ENCODE assay signal across 8 cellular contexts in genomic region chr22:46007003-46007847, GRCh38. TPM values are rescaled to one million over a fixed set of nuclear protein-coding genes. Genes with fewer than 3 reads are reported as not detected.
DNase-seq lines count a peak whose midpoint lies in the region; ATAC-seq and TF ChIP-seq lines count a peak whose summit lies in the region.

No MANE protein-coding gene starts in this region.

- H2BK15ac ChIP-seq in H9 (ENCODE audit: low read depth, low read length): no peak overlapping the region

- H3K23me2 ChIP-seq in H9 (ENCODE audit: insufficient read length, low read depth, low read length, poor library complexity, severe bottlenecking): no peaks in the 10 kb centered on the region

- ATAC-seq in Panc1: peak; percentile 82
- ATAC-seq in esophagus mucosa: peak; percentile 86
- peak; percentile 66 for ATAC-seq in omental fat pad (ENCODE audit: low FRiP score)
- ATAC-seq in GM21423 (IDR thresholded peaks at IDR 0.05; ENCODE audit: unreplicated experiment): no peak

- H3K23ac ChIP-seq in H9 (ENCODE audit: insufficient read length, low read depth, low read length): no peak overlapping the region

- H3T11ph ChIP-seq in H9 (ENCODE audit: low read length): no peak overlapping the region

- intact Hi-C loops in Panc1 (cut with micrococcal nuclease; ENCODE audit: unreplicated experiment): loop anchor here (5.0 kb wide), 1 partner anchor 60 kb away; no protein-coding TSS in a partner anchor

- H3K36me3 ChIP-seq in Panc1 (ENCODE audit: control insufficient read depth, insufficient read depth, low read length): no peaks in the 10 kb centered on the region

- H3K27ac ChIP-seq in Panc1 (ENCODE audit: low read length) (peak overlapping the region; percentile 87), H9 (ENCODE audit: insufficient read length, low read depth, low read length) (no peak overlapping the region)

- H3K9me3 Mint-ChIP-seq in H9: no peaks in the 10 kb centered on the region; a peak in 1 of 5 replicates

- H3K4me1 Mint-ChIP-seq in H9: peaks cover 5% of the 10 kb centered on the region in 2 experiments

- peaks cover 6% of the 10 kb centered on the region; the same call in 1 of the 2 replicates for H3K27me3 Mint-ChIP-seq in H9 (ENCODE audit: low read depth)

- POLR2A ChIA-PET in Panc1 (lab: Charles Lee): interaction anchor here (0.5 kb wide), 1 partner anchor 65 kb away, joined by 20 read pairs; no protein-coding TSS in a partner anchor

- no peak overlapping the region for H2BK20ac ChIP-seq in H9 (ENCODE audit: low read depth, low read length, poor library complexity, severe bottlenecking)

- no peak for TF ChIP-seq CTCF in Panc1 (IDR thresholded peaks at IDR 0.05)
- TF ChIP-seq CTCF in omental fat pad (IDR thresholded peaks at IDR 0.05): no peak
- no peak for TF ChIP-seq CTCF in H9 (conservative IDR thresholded peaks at IDR 0.05)

- no peak overlapping the region for H3K4me3 Mint-ChIP-seq in H9

- peak overlapping the region in 1 of 2 experiments; percentile 32; a peak in 2 of 4 replicates for H3K4me3 ChIP-seq in Panc1 (ENCODE audit: low read depth in 2 of 2, low read length in 2 of 2)

- H3K36me3 Mint-ChIP-seq in H9 (ENCODE audit: insufficient read depth in 1 of 3, low read depth in 3 of 3): no peaks in the 10 kb centered on the region

- no peak overlapping the region for H3K4me2 ChIP-seq in H9 (ENCODE audit: insufficient read depth, insufficient read length, low read length)

- no TSS peak for BruUV-seq in Panc1 (replicated peaks; lab: Mats Ljungman, UMichigan)

- H3K27ac Mint-ChIP-seq in H9: no peak overlapping the region

- H2AFZ ChIP-seq in H9 (ENCODE audit: low read length): no peak overlapping the region

- no peak overlapping the region for H3K14ac ChIP-seq in H9 (ENCODE audit: insufficient read depth, low read length)

- no peak overlapping the region for H2AK5ac ChIP-seq in H9 (ENCODE audit: insufficient read length, low read length)

- no peak overlapping the region for H2BK12ac ChIP-seq in H9 (ENCODE audit: insufficient read length, low read depth, low read length)

- no peaks in the 10 kb centered on the region for H4K20me1 ChIP-seq in H9 (ENCODE audit: control insufficient read depth, insufficient read depth, insufficient read length)

- H2BK120ac ChIP-seq in H9 (ENCODE audit: low read depth, low read length, poor library complexity, severe bottlenecking): no peak overlapping the region

- no peak overlapping the region for H3K18ac ChIP-seq in H9 (ENCODE audit: insufficient read length, low read depth, low read length)

- DNase-seq in GOT3 (lab: John Stamatoyannopoulos, UW): peak; percentile 24
- no peak for DNase-seq in Panc1 (ENCODE audit: low read depth, low spot score)
- peak; percentile 53 for DNase-seq in omental fat pad (ENCODE audit: low spot score)
- DNase-seq in NCI-H82 treated with DMSO at 0.1 percent for 48 hours (lab: John Stamatoyannopoulos, UW; ENCODE audit: unreplicated experiment): no peak
- DNase-seq in H9: no peak
- no peak for DNase-seq in NCI-H524 (lab: John Stamatoyannopoulos, UW)

- H3K9ac ChIP-seq in H9 (ENCODE audit: extremely low read depth, insufficient read length, low read length): no peak overlapping the region

- no peak overlapping the region for H3K4ac ChIP-seq in H9 (ENCODE audit: low read depth, low read length)

- H4K8ac ChIP-seq in H9 (replicated peaks; ENCODE audit: insufficient read length, low read depth, low read length): no peak overlapping the region

- no peaks in the 10 kb centered on the region for H3K79me2 ChIP-seq in H9 (ENCODE audit: insufficient read depth, low read length)

- no peak overlapping the region for H3K56ac ChIP-seq in H9 (ENCODE audit: insufficient read length, low read depth, low read length)

- H3K9me3 ChIP-seq in Panc1 (ENCODE audit: control insufficient read depth, insufficient read depth, low read depth, low read length) (peaks cover 7% of the 10 kb centered on the region; the same call in 1 of the 2 replicates), H9 (ENCODE audit: control insufficient read depth, low read depth, low read length) (no peaks in the 10 kb centered on the region)

- no peaks in the 10 kb centered on the region for H3K79me1 ChIP-seq in H9 (ENCODE audit: insufficient read depth, low read depth, low read length, poor library complexity, severe bottlenecking)

- in situ Hi-C loops in Panc1 (cut with HindIII; ENCODE audit: low pct_unique_long_range_greater_than_20kb, low sequenced_read_pairs): loop anchor here (25.0 kb wide), 1 partner anchor 305 kb away; no protein-coding TSS in a partner anchor

- no peak overlapping the region for H4K5ac ChIP-seq in H9 (ENCODE audit: insufficient read length, low read depth, low read length)

- H3K4me1 ChIP-seq in Panc1 (ENCODE audit: control insufficient read depth, insufficient read depth, low read length): peaks cover 35% of the 10 kb centered on the region
- H3K4me1 ChIP-seq in H9 (ENCODE audit: insufficient read depth, low read length): no peaks in the 10 kb centered on the region

- H3K27me3 ChIP-seq in Panc1 (ENCODE audit: control insufficient read depth, insufficient read depth, low read length) (no peaks in the 10 kb centered on the region), H9 (ENCODE audit: insufficient read depth, low read length) (no peaks in the 10 kb centered on the region)

- no peak overlapping the region for H2BK5ac ChIP-seq in H9 (ENCODE audit: insufficient read length, low read length)

- WGBS in H9 (ENCODE audit: extremely low coverage, insufficient read length, low lambda C conversion rate): no CpG with 5 or more reads among the region's 36 CpGs

- CTCF ChIA-PET in Panc1 (lab: Charles Lee): interaction anchor here (0.8 to 2.0 kb wide), 7 partner anchors 9 to 113 kb away, joined by 3 to 20 read pairs (median 4); no protein-coding TSS in a partner anchor

- no peak overlapping the region for H4K91ac ChIP-seq in H9 (ENCODE audit: insufficient read length, low read depth, low read length)

RNA-seq across cellular contexts. Expression of gene WNT7B, which starts 30.3 kb away (rescaled TPM):
- 52.1 TPM for total RNA-seq in Panc1 (2021; ENCODE audit: unreplicated experiment)
- 46.4 TPM for polyA plus RNA-seq in Panc1 (2012; ENCODE audit: insufficient read length)
- total RNA-seq in esophagus mucosa: 8.4 TPM
- under 1 TPM in 2 of 4 donors, not detected in 2; 0.28 to 0.48 TPM for total RNA-seq in omental fat pad
- total RNA-seq in H9 (2021): 0.09 and 0.31 TPM in 2 replicates

Comparison
In these comparisons a context has a peak if more than half of its experiments do, and no peak if none do; other contexts are left out.
1. DNase-seq: peak in GOT3 (single experiment) and omental fat pad (single experiment); none in Panc1 (single experiment), NCI-H82 treated with DMSO at 0.1 percent for 48 hours (single experiment), H9 (single experiment) and NCI-H524 (0 of 2).